Comparison of ENCODE assay signal across 8 cellular contexts in genomic region chrX:37349131-37350033, GRCh38. TPM values are rescaled to one million over a fixed set of nuclear protein-coding genes. Genes with fewer than 3 reads are reported as not detected.
DNase-seq lines count a peak whose midpoint lies in the region; ATAC-seq and TF ChIP-seq lines count a peak whose summit lies in the region.

TSS of gene PRRG1 (plus strand) at chrX:37349364. CDS start at chrX:37406250, 56,886 bp downstream.

- peaks cover 9% of the 10 kb centered on the region for H3K4me1 Mint-ChIP-seq in activated naive CD8-positive, alpha-beta T cell treated with anti-CD3 and anti-CD28 coated beads, Interleukin-2, amount 50 U/mL, for 24 hours

- peak within 1 kb of the TSS; percentile 29 for H3K4me3 Mint-ChIP-seq in activated naive CD8-positive, alpha-beta T cell treated with anti-CD3 and anti-CD28 coated beads, Interleukin-2, amount 50 U/mL, for 24 hours

- H4K20me1 ChIP-seq in neural cell (ENCODE audit: insufficient read depth): no peaks in the 10 kb centered on the region

- ATAC-seq in activated naive CD8-positive, alpha-beta T cell treated with anti-CD3 and anti-CD28 coated beads, Interleukin-2, amount 50 U/mL, for 24 hours: no peak
- ATAC-seq in GM18520 (IDR thresholded peaks at IDR 0.05; ENCODE audit: unreplicated experiment) (no peak), GM18868 (IDR thresholded peaks at IDR 0.05; ENCODE audit: unreplicated experiment) (no peak)

- peak; percentile 51 for DNase-seq in DMS114 treated with DMSO at 0.1 percent for 48 hours (lab: John Stamatoyannopoulos, UW; ENCODE audit: unreplicated experiment)
- DNase-seq in NCI-H1105 treated with DMSO at 0.1 percent for 48 hours (lab: John Stamatoyannopoulos, UW): peak; percentile 40
- peak; percentile 1 for DNase-seq in activated naive CD8-positive, alpha-beta T cell treated with anti-CD3 and anti-CD28 coated beads, Interleukin-2, amount 50 U/mL, for 24 hours
- DNase-seq in head of caudate nucleus: peak; percentile 48 to 92 (median 84)
- DNase-seq in NOMO-1 (lab: John Stamatoyannopoulos, UW; ENCODE audit: unreplicated experiment in 2 of 2): no peak

- H3K27ac Mint-ChIP-seq in activated naive CD8-positive, alpha-beta T cell treated with anti-CD3 and anti-CD28 coated beads, Interleukin-2, amount 50 U/mL, for 24 hours: no peak within 1 kb of the TSS

- H2AFZ ChIP-seq in neural cell (ENCODE audit: low read depth, low read length): peak within 1 kb of the TSS; percentile 27

- H3K79me2 ChIP-seq in neural cell (replicated peaks; ENCODE audit: insufficient read depth, low read length): no peaks in the 10 kb centered on the region

- H3K9ac ChIP-seq in neural cell (ENCODE audit: low read length): peak within 1 kb of the TSS; percentile 62

- no peak for TF ChIP-seq RAD21 in neural cell (conservative IDR thresholded peaks at IDR 0.05)

- H3K4me2 ChIP-seq in neural cell (ENCODE audit: low read length): peak within 1 kb of the TSS; percentile 44

- H3K4me3 ChIP-seq in neural cell (ENCODE audit: low read length): peak within 1 kb of the TSS; percentile 80

- intact Hi-C loops in head of caudate nucleus (cut with DNase I): no loop called here

- no peaks in the 10 kb centered on the region for H3K36me3 Mint-ChIP-seq in activated naive CD8-positive, alpha-beta T cell treated with anti-CD3 and anti-CD28 coated beads, Interleukin-2, amount 50 U/mL, for 24 hours (ENCODE audit: low read depth)

- no peaks in the 10 kb centered on the region for H3K9me3 ChIP-seq in neural cell (ENCODE audit: low read length)

- no peak for TF ChIP-seq EP300 in neural cell (conservative IDR thresholded peaks at IDR 0.05; ENCODE audit: poor library complexity, severe bottlenecking)

- no peaks in the 10 kb centered on the region for H3K9me3 Mint-ChIP-seq in activated naive CD8-positive, alpha-beta T cell treated with anti-CD3 and anti-CD28 coated beads, Interleukin-2, amount 50 U/mL, for 24 hours

- no peaks in the 10 kb centered on the region for H3K27me3 ChIP-seq in neural cell (ENCODE audit: insufficient read depth, low read depth, low read length)

- no peaks in the 10 kb centered on the region for H3F3A ChIP-seq in neural cell (ENCODE audit: insufficient read depth, low read length, poor library complexity, severe bottlenecking)

- no peaks in the 10 kb centered on the region for H3K9me2 ChIP-seq in neural cell (ENCODE audit: insufficient read depth, low read length)

- H3K36me3 ChIP-seq in neural cell (ENCODE audit: insufficient read depth, low read length): no peaks in the 10 kb centered on the region

- no peak for TF ChIP-seq CTCF in neural cell (IDR thresholded peaks at IDR 0.05; ENCODE audit: poor library complexity, severe bottlenecking)

- H3K27me3 Mint-ChIP-seq in activated naive CD8-positive, alpha-beta T cell treated with anti-CD3 and anti-CD28 coated beads, Interleukin-2, amount 50 U/mL, for 24 hours: peaks cover 28% of the 10 kb centered on the region

- peak within 1 kb of the TSS; percentile 47 for H3K27ac ChIP-seq in neural cell (ENCODE audit: low read length)

TF ChIP-seq in neural cell, 6 proteins besides CTCF, POLR2A, EP300 and RAD21:
- TF ChIP-seq REST (IDR thresholded peaks at IDR 0.05; ENCODE audit: borderline replicate concordance) (no peak), POLR2AphosphoS5 (IDR thresholded peaks at IDR 0.05) (peak; percentile 48), MXI1 (conservative IDR thresholded peaks at IDR 0.05; ENCODE audit: poor library complexity, severe bottlenecking) (peak; percentile 34), SMC3 (conservative IDR thresholded peaks at IDR 0.05; ENCODE audit: poor library complexity) (peak; percentile 19), TAF1 (IDR thresholded peaks at IDR 0.05; ENCODE audit: low read depth) (no peak)

RNA-seq across cellular contexts. Expression of gene PRRG1, which starts in this region (rescaled TPM):
- 7.4 and 9.1 TPM in 2 replicates for polyA plus RNA-seq in neural cell
- 20.2 and 22.8 TPM in 2 replicates for polyA minus RNA-seq in neural cell

Comparison
In these comparisons a context has a peak if more than half of its experiments do, and no peak if none do; other contexts are left out.
1. DNase-seq: peak in DMS114 treated with DMSO at 0.1 percent for 48 hours (single experiment), NCI-H1105 treated with DMSO at 0.1 percent for 48 hours (single experiment), activated naive CD8-positive, alpha-beta T cell treated with anti-CD3 and anti-CD28 coated beads, Interleukin-2, amount 50 U/mL, for 24 hours (single experiment) and head of caudate nucleus (42 of 42); none in NOMO-1 (0 of 2).